Comparison of ENCODE assay signal across 16 cellular contexts in the genomic region with DNA sequence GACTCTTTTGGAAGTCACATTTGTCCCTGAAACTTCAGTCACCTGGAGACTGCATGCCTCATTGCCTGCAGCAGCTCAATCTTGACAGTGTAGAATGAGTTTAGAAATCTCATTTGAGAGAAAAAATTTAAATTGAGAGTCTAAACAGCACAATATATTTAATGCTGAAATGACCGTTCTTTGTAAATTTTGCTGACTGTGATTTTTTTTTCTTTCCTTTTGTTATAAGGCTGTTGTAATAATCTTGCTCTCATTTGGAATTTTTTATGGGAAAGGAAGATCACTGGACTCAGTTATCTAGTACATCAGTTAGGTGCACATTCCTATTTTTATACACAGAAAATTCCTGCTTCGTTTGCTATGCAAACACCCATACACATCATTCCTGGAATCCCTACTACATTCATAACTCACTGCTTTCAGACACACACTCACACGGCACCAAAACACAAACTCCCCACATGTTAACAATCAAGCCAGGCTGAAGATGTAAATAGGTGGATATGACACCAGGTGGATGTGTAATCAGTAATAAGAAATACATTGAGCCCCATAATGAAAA. TPM values are rescaled to one million over a fixed set of nuclear protein-coding genes. Genes with fewer than 3 reads are reported as not detected.
"Had no signal": no experiment of that assay in that cellular context is flagged by ENCODE, and none has a peak within 500 bp of the region (broad histone marks: within the 10 kb centered on the region; RNA-seq: fewer than 3 reads in every experiment).

No MANE protein-coding gene starts in this region.

- H3K4me1 Mint-ChIP-seq: memory B cell had no signal

- H3K36me3 Mint-ChIP-seq: memory B cell; natural killer cell treated with Interleukin-12 subunit alpha and Interleukin-12 subunit beta and Interleukin-15 and Interleukin-18, amount 100 ng/mL, for 72 hours had no signal

- H3K27ac ChIP-seq: adrenal gland, brain microvascular endothelial cell, left ventricle myocardium inferior, pancreas, skin epidermis, stomach, thoracic aorta, uterus had no signal

- H3K4me3 Mint-ChIP-seq: memory B cell; natural killer cell treated with Interleukin-12 subunit alpha and Interleukin-12 subunit beta and Interleukin-15 and Interleukin-18, amount 100 ng/mL, for 72 hours had no signal

- H3K4me3 ChIP-seq: adrenal gland, pancreas, skin epidermis, stomach, uterus had no signal

- H3K9me3 Mint-ChIP-seq: endodermal cell; memory B cell; natural killer cell treated with Interleukin-12 subunit alpha and Interleukin-12 subunit beta and Interleukin-15 and Interleukin-18, amount 100 ng/mL, for 72 hours had no signal

- DNase-seq: activated naive CD4-positive, alpha-beta T cell treated with anti-CD3 and anti-CD28 coated beads, Interleukin-2, amount 50 U/mL, for 16 hours; activated T-cell treated with anti-CD3 and anti-CD28 coated beads, Interleukin-2, amount 50 U/mL, for 1 hour; adrenal gland; brain microvascular endothelial cell; endodermal cell; erythroblast; left ventricle myocardium inferior; pancreas; stimulated activated CD4-positive, alpha-beta T cell treated with anti-CD3 and anti-CD28 coated beads, Interleukin-4, amount 100 ng/mL, for 4 hours; stomach; uterus had no signal

- H3K36me3 ChIP-seq: adrenal gland, brain microvascular endothelial cell, left ventricle myocardium inferior, pancreas, stomach, thoracic aorta, uterus had no signal

- H3K9me3 ChIP-seq: adrenal gland, left ventricle myocardium inferior, pancreas, stomach, thoracic aorta, uterus had no signal

- ATAC-seq: activated CD4-positive, CD25-positive, alpha-beta regulatory T cell treated with anti-CD3 and anti-CD28 coated beads, Interleukin-2, amount 50 U/mL, for 24 hours; natural killer cell treated with Interleukin-12 subunit alpha and Interleukin-12 subunit beta and Interleukin-15 and Interleukin-18, amount 100 ng/mL, for 72 hours had no signal

- H3K27ac Mint-ChIP-seq: endodermal cell; memory B cell; natural killer cell treated with Interleukin-12 subunit alpha and Interleukin-12 subunit beta and Interleukin-15 and Interleukin-18, amount 100 ng/mL, for 72 hours had no signal

RNA-seq across cellular contexts. Expression of a gene that starts 43.8 kb away (rescaled TPM):
- total RNA-seq: natural killer cell treated with Interleukin-12 subunit alpha and Interleukin-12 subunit beta and Interleukin-15 and Interleukin-18, amount 100 ng/mL, for 72 hours had no signal
